9 cellular contexts compared by ENCODE assay signal in the genomic region with DNA sequence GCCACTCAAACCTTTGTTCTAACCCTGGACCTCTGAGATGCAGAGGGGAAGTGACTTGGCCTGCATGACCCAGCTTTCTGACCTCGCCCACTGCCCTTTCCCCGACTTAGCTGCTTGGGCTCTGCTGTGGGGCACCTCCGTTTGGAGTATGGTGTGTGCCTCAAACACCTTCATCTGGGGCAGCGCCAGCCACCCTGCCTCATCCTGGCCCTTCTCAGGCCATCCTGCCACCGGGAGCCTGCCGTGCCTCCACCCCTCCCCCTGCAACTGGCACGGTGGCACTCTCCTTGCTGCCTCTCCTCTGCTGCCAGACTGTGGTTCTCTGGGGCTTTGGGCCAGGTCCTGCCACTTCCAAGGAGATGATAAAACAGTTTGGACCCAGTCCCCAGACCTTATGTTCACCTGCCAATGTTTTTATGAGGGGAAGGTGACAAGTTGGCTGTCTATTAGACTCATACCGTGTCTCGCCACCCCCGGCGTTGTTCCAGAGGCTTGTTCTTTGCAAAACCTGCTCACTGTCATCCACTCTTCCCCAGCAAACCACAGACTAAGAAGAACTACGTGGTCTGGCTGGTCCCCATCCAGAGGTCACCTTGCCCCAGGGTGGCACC. TPM values are rescaled to one million over a fixed set of nuclear protein-coding genes. Genes with fewer than 3 reads are reported as not detected.
DNase-seq lines count a peak whose midpoint lies in the region; ATAC-seq, FAIRE-seq and TF ChIP-seq lines count a peak whose summit lies in the region.
"Had no signal": no experiment of that assay in that cellular context is flagged by ENCODE, and none has a peak within 500 bp of the region (broad histone marks: within the 10 kb centered on the region; RNA-seq: fewer than 3 reads in every experiment).

No MANE protein-coding gene starts in this region.

- H3K36me3 ChIP-seq in K562 (ENCODE audit: control insufficient read depth, insufficient read depth, low read length), result peaks cover 81% of the 10 kb centered on the region

- H3K9me1 ChIP-seq in K562 (ENCODE audit: control insufficient read depth, insufficient read depth, low read length), result peaks cover 17% of the 10 kb centered on the region

- POLR2A ChIA-PET in K562 (lab: Yijun Ruan, JAX), result interaction anchor here (1.4 kb wide), 1 partner anchor 13 kb away, joined by 5 read pairs; no protein-coding TSS in a partner anchor

- TF ChIP-seq CTCF in K562 (IDR thresholded peaks at IDR 0.05 in 2 of 3, conservative IDR thresholded peaks at IDR 0.05 in 1 of 3; ENCODE audit: insufficient read depth in 2 of 3, low read depth in 1 of 3, low read length in 3 of 3) (no peak), D721Med (IDR thresholded peaks at IDR 0.05; ENCODE audit: insufficient read depth, missing control alignments) (no peak)

- H3K27me3 Mint-ChIP-seq in stimulated activated naive CD8-positive, alpha-beta T cell treated with anti-CD3 and anti-CD28 coated beads, Interleukin-15, Interleukin-2, amounts not matched to agents 100 ng/mL and 50 ng/mL, for 24 hours, result no peaks in the 10 kb centered on the region

- H3K4me1 ChIP-seq in K562 (replicated peaks in 1 of 2; ENCODE audit: control insufficient read depth in 2 of 2, insufficient read depth in 2 of 2, low read length in 2 of 2), result peaks cover 51 to 72% of the 10 kb centered on the region in 2 experiments

- no peak for TF ChIP-seq POLR2A in K562 (conservative IDR thresholded peaks at IDR 0.05)

- no peak for TF ChIP-seq EP300 in K562 (IDR thresholded peaks at IDR 0.05; ENCODE audit: low read length)

- H3K4me2 ChIP-seq in K562 (ENCODE audit: insufficient read depth, low read length), result no peak overlapping the region

- H3K27ac Mint-ChIP-seq in stimulated activated naive CD8-positive, alpha-beta T cell treated with anti-CD3 and anti-CD28 coated beads, Interleukin-15, Interleukin-2, amounts not matched to agents 100 ng/mL and 50 ng/mL, for 24 hours, result peak overlapping the region; percentile 93

- TF ChIP-seq RAD21 in K562 (CRISPR knock-in tag; conservative IDR thresholded peaks at IDR 0.05 in 1 of 2, IDR thresholded peaks at IDR 0.05 in 1 of 2), result no peak

- H4K20me1 ChIP-seq in K562 (replicated peaks; ENCODE audit: control insufficient read depth, insufficient read depth, low read length), result peaks cover 30% of the 10 kb centered on the region

- no peaks in the 10 kb centered on the region for H3K9me3 ChIP-seq in K562 (replicated peaks; ENCODE audit: control insufficient read depth, insufficient read depth, low read depth, low read length)

- H3K4me3 Mint-ChIP-seq in stimulated activated naive CD8-positive, alpha-beta T cell treated with anti-CD3 and anti-CD28 coated beads, Interleukin-15, Interleukin-2, amounts not matched to agents 100 ng/mL and 50 ng/mL, for 24 hours, result peak overlapping the region; percentile 52

- FAIRE-seq in K562 (lab: Jason Lieb, UNC) (no peak), D721Med (lab: Jason Lieb, UNC) (no peak)

- H3K4me3 ChIP-seq in K562, result no peak overlapping the region

- no peak overlapping the region for H2AFZ ChIP-seq in K562 (ENCODE audit: low read depth, low read length)

- CTCF ChIA-PET in K562 (lab: Yijun Ruan, JAX; ENCODE audit: low intra/inter-chr PET ratio), result no interaction called here

- in situ Hi-C loops in K562 (cut with MboI), result no loop called here

- ATAC-seq in stimulated activated naive CD8-positive, alpha-beta T cell treated with anti-CD3 and anti-CD28 coated beads, Interleukin-15, Interleukin-2, amounts not matched to agents 100 U/mL and 50 U/mL, for 24 hours, result no peak
- ATAC-seq in K562 (no peak), GM19351 (IDR thresholded peaks at IDR 0.05; ENCODE audit: unreplicated experiment) (no peak)

- peak overlapping the region in 1 of 2 experiments; percentile 40; a peak in 2 of 4 replicates for H3K9ac ChIP-seq in K562 (ENCODE audit: insufficient read depth in 1 of 2, low read depth in 2 of 2, low read length in 2 of 2)

- 91% methylated on average over 12 of the region's 12 CpGs for WGBS in K562 (ENCODE audit: insufficient coverage, low coverage, missing lambda C conversion rate)

- peaks cover 12% of the 10 kb centered on the region for H3K36me3 Mint-ChIP-seq in stimulated activated naive CD8-positive, alpha-beta T cell treated with anti-CD3 and anti-CD28 coated beads, Interleukin-15, Interleukin-2, amounts not matched to agents 100 ng/mL and 50 ng/mL, for 24 hours (ENCODE audit: low read depth)

- no peaks in the 10 kb centered on the region for H3K9me3 Mint-ChIP-seq in stimulated activated naive CD8-positive, alpha-beta T cell treated with anti-CD3 and anti-CD28 coated beads, Interleukin-15, Interleukin-2, amounts not matched to agents 100 ng/mL and 50 ng/mL, for 24 hours

- no peaks in the 10 kb centered on the region for H3K27me3 ChIP-seq in K562 (ENCODE audit: control insufficient read depth in 2 of 2, insufficient read depth in 2 of 2, low read length in 2 of 2)

- H3K27ac ChIP-seq in K562 (ENCODE audit: extremely low read depth, low read depth, low read length), result peak overlapping the region; percentile 42; the same call in 1 of the 3 replicates

- no TSS peak for BruUV-seq in K562 (replicated peaks; lab: Mats Ljungman, UMichigan)

- DNase-seq in stimulated activated naive CD8-positive, alpha-beta T cell treated with anti-CD3 and anti-CD28 coated beads, Interleukin-15, Interleukin-2, amounts not matched to agents 100 U/mL and 50 U/mL, for 24 hours, result no peak
- DNase-seq in K562 (ENCODE audit: extremely low read depth in 1 of 4, low spot score in 3 of 4), result no peak
- DNase-seq in medulla oblongata (ENCODE audit: extremely low spot score), result peak; percentile 44
- no peak for DNase-seq in A172 (ENCODE audit: low spot score)
- DNase-seq in SHP77 treated with DMSO at 0.1 percent for 48 hours (lab: John Stamatoyannopoulos, UW), result no peak
- DNase-seq in D721Med (ENCODE audit: insufficient read length, low spot score), result no peak
- DNase-seq: central memory CD4-positive, alpha-beta T cell had no signal

- H3K79me2 ChIP-seq in K562 (ENCODE audit: control insufficient read depth, insufficient read depth, low read length), result peaks cover 99% of the 10 kb centered on the region

- peaks cover 72% of the 10 kb centered on the region for H3K4me1 Mint-ChIP-seq in stimulated activated naive CD8-positive, alpha-beta T cell treated with anti-CD3 and anti-CD28 coated beads, Interleukin-15, Interleukin-2, amounts not matched to agents 100 ng/mL and 50 ng/mL, for 24 hours (ENCODE audit: low read depth)

- intact Hi-C loops in K562 (cut with micrococcal nuclease), result loop anchor here (5.0 to 10.0 kb wide), 2 partner anchors 32 to 230 kb away; partner anchors contain the start of gene SLC6A6

TF ChIP-seq in K562, 482 proteins besides CTCF, POLR2A, EP300 and RAD21:
- TF ChIP-seq MYBL2 (IDR thresholded peaks at IDR 0.05; ENCODE audit: low read depth) (no peak), MYBL2 (CRISPR knock-in tag; IDR thresholded peaks at IDR 0.05; ENCODE audit: borderline replicate concordance) (0 out of 2 replicates have a peak, but pooled peaks have one; percentile 11), SFPQ (IDR thresholded peaks at IDR 0.05; ENCODE audit: low read depth, low read length) (no peak), POLR2G (IDR thresholded peaks at IDR 0.05; ENCODE audit: low read depth, low read length) (peak; percentile 43; the same call in 1 of the 2 replicates), SPI1 (IDR thresholded peaks at IDR 0.05; ENCODE audit: borderline replicate concordance, low read depth, low read length) (0 out of 2 replicates have a peak, but pooled peaks have one; percentile 4)

RNA-seq across cellular contexts. Expression of gene SLC6A6, which starts 32.2 kb away (rescaled TPM):
- total RNA-seq in K562 (2011; cell fraction: chromatin; rRNA removed; ENCODE audit: low replicate concordance), result 361 and 756 TPM in 2 replicates
- 315 and 326 TPM in 2 replicates for total RNA-seq in K562 (2011; cell fraction: nucleolus; rRNA removed)
- total RNA-seq in K562 (2011; cell fraction: nucleoplasm; rRNA removed), result 358 and 388 TPM in 2 replicates
- total RNA-seq in K562 (2014; rRNA removed) (106 and 223 TPM in 2 replicates), K562 (2014; rRNA removed; fragmentation: Illumina TruSeq; extraction: Trizol) (79.6 and 90.2 TPM in 2 replicates), K562 (2015; rRNA removed; fragmentation: Illumina TruSeq; extraction: Trizol) (91.9 and 93.2 TPM in 2 replicates), K562 (2021) (194 and 203 TPM in 2 replicates)
- polyA plus RNA-seq in K562 (2011; rRNA removed) (71.4 and 100 TPM in 2 replicates), K562 (2014; fragmentation: Illumina TruSeq; extraction: Trizol) (121 and 139 TPM in 2 replicates), K562 (2014; fragmentation: Nextera tagmentation; extraction: Ambion mirVana) (10 to 100 TPM; 12.3 to 14.8 TPM), K562 (2014; rRNA removed) (111 and 129 TPM in 2 replicates)
- 56.5 and 73.9 TPM in 2 replicates for polyA plus RNA-seq in K562 (2011; cell fraction: cytosol; rRNA removed)
- 434 and 457 TPM in 2 replicates for polyA plus RNA-seq in K562 (2011; cell fraction: nucleus; rRNA removed)
- 52.3 and 64.9 TPM in 2 replicates for polyA plus RNA-seq in K562 (2012)
- 75.5 and 106 TPM in 2 replicates for polyA minus RNA-seq in K562 (2011; rRNA and poly(A)+ RNA removed)
- polyA minus RNA-seq in K562 (2011; cell fraction: cytosol; rRNA and poly(A)+ RNA removed), result 40.8 and 83.0 TPM in 2 replicates
- polyA minus RNA-seq in K562 (2011; cell fraction: nucleus; rRNA and poly(A)+ RNA removed), result 138 and 192 TPM in 2 replicates
- total RNA-seq in A172 (2014; rRNA removed; shearing (Covaris generic)), result 26.0 and 34.2 TPM in 2 replicates
